Comparison of ENCODE assay signal across 1 cellular context in genomic region chr16:49019826-49020401, GRCh38.
TF ChIP-seq lines count a peak whose summit lies in the region.

No MANE protein-coding gene starts in this region.

TF ChIP-seq in SK-N-SH treated with all-trans-retinoic acid at 6 μM for 48 hours, 23 proteins besides CTCF, POLR2A, EP300 and RAD21 (continued from another document):
- TF ChIP-seq PATZ1 (CRISPR knock-in tag; IDR thresholded peaks at IDR 0.05; ENCODE audit: borderline replicate concordance) (no peak), ZNF70 (CRISPR knock-in tag; IDR thresholded peaks at IDR 0.05) (no peak), ESRRG (CRISPR knock-in tag; IDR thresholded peaks at IDR 0.05) (no peak), ZNF565 (CRISPR knock-in tag; conservative IDR thresholded peaks at IDR 0.05; ENCODE audit: low read depth) (no peak), ZFP3 (CRISPR knock-in tag; IDR thresholded peaks at IDR 0.05) (no peak), TOX (CRISPR knock-in tag; IDR thresholded peaks at IDR 0.05; ENCODE audit: borderline replicate concordance) (no peak), TCF4 (CRISPR knock-in tag; IDR thresholded peaks at IDR 0.05; ENCODE audit: borderline replicate concordance) (no peak), PPARA (CRISPR knock-in tag; IDR thresholded peaks at IDR 0.05; ENCODE audit: borderline replicate concordance) (no peak), ZNF8 (CRISPR knock-in tag; IDR thresholded peaks at IDR 0.05) (no peak)
TF ChIP-seq in SK-N-SH treated with all-trans-retinoic acid at 6 μM for 48 hours: peak in this region for 0.
